Comparison of ENCODE assay signal across 14 cellular contexts in genomic region chr12:124795081-124795948, GRCh38.
DNase-seq lines count a peak whose midpoint lies in the region; ATAC-seq, FAIRE-seq and TF ChIP-seq lines count a peak whose summit lies in the region.
"Had no signal": no experiment of that assay in that cellular context is flagged by ENCODE, and none has a peak within 500 bp of the region (broad histone marks: within the 10 kb centered on the region; RNA-seq: fewer than 3 reads in every experiment).

No MANE protein-coding gene starts in this region.

- TF ChIP-seq CTCF in foreskin fibroblast (IDR thresholded peaks at IDR 0.05; ENCODE audit: low read depth, low read length) (no peak), prostate gland (IDR thresholded peaks at IDR 0.05) (no peak)

- H3K27ac Mint-ChIP-seq in effector memory CD8-positive, alpha-beta T cell = peak overlapping the region; percentile 0 to 66
- H3K27ac Mint-ChIP-seq: activated CD4-positive, alpha-beta memory T cell treated with anti-CD3 and anti-CD28 coated beads, Interleukin-2, amount 10 ng/mL, durations not matched to agents 7 days and 5 days; activated naive CD8-positive, alpha-beta T cell; neural progenitor cell had no signal

- ATAC-seq in GM19463 (IDR thresholded peaks at IDR 0.05; ENCODE audit: unreplicated experiment) (peak; percentile 84), HG02938 (IDR thresholded peaks at IDR 0.05; ENCODE audit: unreplicated experiment) (peak; percentile 44)
- ATAC-seq in effector memory CD8-positive, alpha-beta T cell (replicated peaks) = no peak
- ATAC-seq: foreskin keratinocyte had no signal

- H3K36me3 Mint-ChIP-seq in effector memory CD8-positive, alpha-beta T cell (ENCODE audit: insufficient read depth) = no peaks in the 10 kb centered on the region

- DNase-seq in GM18507 (ENCODE audit: extremely low spot score, insufficient read length, low read depth) = no peak
- no peak for DNase-seq in effector memory CD8-positive, alpha-beta T cell
- no peak for DNase-seq in foreskin fibroblast
- DNase-seq in NOMO-1 treated with dmso at 0.1 percent for 144 hours (lab: John Stamatoyannopoulos, UW; ENCODE audit: unreplicated experiment) = no peak
- no peak for DNase-seq in prostate gland (ENCODE audit: low spot score)
- DNase-seq: activated CD4-positive, alpha-beta memory T cell treated with anti-CD3 and anti-CD28 coated beads, Interleukin-2, amount 10 ng/mL, durations not matched to agents 7 days and 5 days; DMS 273 treated with DMSO at 0.1 percent for 48 hours; foreskin keratinocyte; kidney glomerular epithelial cell had no signal

- H3K36me3 ChIP-seq in prostate gland = no peaks in the 10 kb centered on the region
- H3K36me3 ChIP-seq: neural progenitor cell had no signal

- peaks cover 5 to 6% of the 10 kb centered on the region in 2 donors for H3K4me1 Mint-ChIP-seq in effector memory CD8-positive, alpha-beta T cell (ENCODE audit: low read depth in 2 of 2)

- H3K9me3 Mint-ChIP-seq in effector memory CD8-positive, alpha-beta T cell = no peaks in the 10 kb centered on the region
- H3K9me3 Mint-ChIP-seq: activated CD4-positive, alpha-beta memory T cell treated with anti-CD3 and anti-CD28 coated beads, Interleukin-2, amount 10 ng/mL, durations not matched to agents 7 days and 5 days; neural progenitor cell had no signal

- no peak overlapping the region for H3K4me3 Mint-ChIP-seq in effector memory CD8-positive, alpha-beta T cell
- H3K4me3 Mint-ChIP-seq: activated CD4-positive, alpha-beta memory T cell treated with anti-CD3 and anti-CD28 coated beads, Interleukin-2, amount 10 ng/mL, durations not matched to agents 7 days and 5 days; activated naive CD8-positive, alpha-beta T cell; neural progenitor cell had no signal

- no peaks in the 10 kb centered on the region for H3K9me3 ChIP-seq in prostate gland

- peak; percentile 81 for FAIRE-seq in GM18507 (lab: Jason Lieb, UNC)

- H3K27me3 ChIP-seq in prostate gland (replicated peaks; ENCODE audit: insufficient read depth) = no peaks in the 10 kb centered on the region
- H3K27me3 ChIP-seq: foreskin keratinocyte, neural progenitor cell had no signal

- no peaks in the 10 kb centered on the region for H3K4me1 ChIP-seq in prostate gland (replicated peaks)
- H3K4me1 ChIP-seq: foreskin keratinocyte had no signal

- H3K4me3 ChIP-seq in foreskin fibroblast (ENCODE audit: low read depth in 1 of 2, low read length in 2 of 2) = no peak overlapping the region
- no peak overlapping the region for H3K4me3 ChIP-seq in prostate gland
- H3K4me3 ChIP-seq: neural progenitor cell, smooth muscle cell had no signal

- no peak for TF ChIP-seq POLR2A in prostate gland (IDR thresholded peaks at IDR 0.05)

- WGBS in prostate gland = 92% methylated on average over 6 of the region's 6 CpGs

- no peak overlapping the region for H3K27ac ChIP-seq in prostate gland
- H3K27ac ChIP-seq: foreskin keratinocyte, neural progenitor cell had no signal

- intact Hi-C loops in prostate gland (cut with DNase I) = no loop called here

- H3K27me3 Mint-ChIP-seq in effector memory CD8-positive, alpha-beta T cell = no peaks in the 10 kb centered on the region
- H3K27me3 Mint-ChIP-seq: activated CD4-positive, alpha-beta memory T cell treated with anti-CD3 and anti-CD28 coated beads, Interleukin-2, amount 10 ng/mL, durations not matched to agents 7 days and 5 days; activated naive CD8-positive, alpha-beta T cell had no signal
